24 cellular contexts compared by ENCODE assay signal in the genomic region with DNA sequence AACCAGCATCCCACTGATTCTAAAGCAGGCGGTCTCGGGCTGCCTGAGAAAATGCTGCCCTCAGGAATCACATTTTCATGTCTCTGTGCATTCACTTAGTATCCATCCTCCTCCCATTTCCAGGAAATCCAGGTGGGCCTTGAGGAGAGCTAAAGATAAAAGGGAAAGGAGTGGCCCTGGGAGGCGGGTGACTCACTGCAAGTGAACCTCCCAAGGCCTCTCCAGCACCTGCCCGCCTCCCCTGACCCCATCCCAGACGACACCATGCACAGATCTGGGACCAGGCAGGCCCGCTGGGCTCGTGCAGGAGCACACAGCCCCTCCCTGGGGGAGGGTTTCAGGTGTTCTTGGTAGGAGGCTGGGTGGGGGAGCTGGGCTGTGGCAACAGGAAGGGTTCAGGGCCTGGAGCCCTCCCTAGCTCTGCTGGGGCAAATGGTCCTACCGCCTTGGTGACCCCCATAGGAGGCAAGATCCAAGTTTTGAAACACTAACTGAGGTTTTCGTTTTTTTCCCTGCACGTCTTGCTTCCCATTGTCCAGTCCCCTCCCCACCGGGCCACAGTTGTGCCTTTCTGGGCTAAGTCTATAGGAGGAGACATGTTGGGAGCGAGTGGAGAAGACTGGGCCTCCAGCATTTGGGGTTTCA. TPM values are rescaled to one million over a fixed set of nuclear protein-coding genes. Genes with fewer than 3 reads are reported as not detected.
DNase-seq lines count a peak whose midpoint lies in the region; ATAC-seq and TF ChIP-seq lines count a peak whose summit lies in the region.
"Had no signal": no experiment of that assay in that cellular context is flagged by ENCODE, and none has a peak within 500 bp of the region (broad histone marks: within the 10 kb centered on the region; RNA-seq: fewer than 3 reads in every experiment).

No MANE protein-coding gene starts in this region.

- H4K20me1 ChIP-seq in HCT116 (ENCODE audit: insufficient read depth) (no peaks in the 10 kb centered on the region), SK-N-SH (ENCODE audit: insufficient read depth) (no peaks in the 10 kb centered on the region)

- no peaks in the 10 kb centered on the region for H3K36me3 ChIP-seq in HCT116 (ENCODE audit: control insufficient read depth in 1 of 2, insufficient read depth in 2 of 2, low read length in 2 of 2)
- H3K36me3 ChIP-seq in SK-N-SH (replicated peaks in 1 of 2; ENCODE audit: control insufficient read depth in 1 of 2, insufficient read depth in 2 of 2, low read length in 1 of 2), result no peaks in the 10 kb centered on the region
- H3K36me3 ChIP-seq: Peyer's patch had no signal

- intact Hi-C loops in HCT116 (cut with micrococcal nuclease), result no loop called here

- no peak for TF ChIP-seq RAD21 in HCT116 (IDR thresholded peaks at IDR 0.05; ENCODE audit: low read depth)
- no peak for TF ChIP-seq RAD21 in SK-N-SH (IDR thresholded peaks at IDR 0.05; ENCODE audit: low read length)

- DNase-seq in COLO668 (lab: John Stamatoyannopoulos, UW; ENCODE audit: unreplicated experiment) (peak; percentile 7), HCT116 (ENCODE audit: low read depth, low spot score) (no peak), chondrocyte (ENCODE audit: low spot score) (peak; percentile 61), neural crest cell (ENCODE audit: low read depth, low spot score) (no peak), Ammon's horn (ENCODE audit: low spot score) (no peak), SK-N-SH (no peak), NCI-H2171 treated with DMSO at 0.1 percent for 48 hours (lab: John Stamatoyannopoulos, UW) (no peak)
- DNase-seq: ACHN; AML-193; Calu3; CD4-positive, CD25-positive, alpha-beta regulatory T cell; DMS79 treated with DMSO at 0.1 percent for 48 hours; GM23248; MM.1S; NCI-H1105 treated with DMSO at 0.1 percent for 48 hours; NCI-H187; NCI-H510A; NCI-H82; SHP77 treated with DMSO at 0.1 percent for 48 hours had no signal

- no peak overlapping the region for H3K27ac ChIP-seq in HCT116 (ENCODE audit: low read depth, low read length)
- no peak overlapping the region for H3K27ac ChIP-seq in SK-N-SH (ENCODE audit: low read depth in 2 of 2, low read length in 1 of 2)
- H3K27ac ChIP-seq: GM23248, KMS-11, Peyer's patch had no signal

- RAD21 ChIA-PET in HCT116 (lab: Charles Lee; ENCODE audit: low non-redundant PET in 1 of 2, low total read pairs in 2 of 2, uncharacterized antibody in 2 of 2, unreplicated experiment in 2 of 2), result no interaction called here

- CTCF ChIA-PET in HCT116 (lab: Charles Lee), result no interaction called here
- CTCF ChIA-PET in SK-N-SH (lab: Yijun Ruan, JAX), result interaction anchor here (0.9 to 11.7 kb wide), 5 partner anchors 22 to 181 kb away, joined by 3 to 94 read pairs (median 7); a partner anchor contains a TSS

- H3K4me1 ChIP-seq in HCT116 (ENCODE audit: control insufficient read depth in 1 of 2, insufficient read depth in 2 of 2, low read length in 2 of 2) (peaks cover 16 to 36% of the 10 kb centered on the region in 2 experiments; a peak in 3 of 4 replicates), SK-N-SH (ENCODE audit: control insufficient read depth in 1 of 2, insufficient read depth in 2 of 2, low read depth in 1 of 2, low read length in 1 of 2) (peaks cover 0 to 23% of the 10 kb centered on the region in 2 experiments; a peak in 1 of 4 replicates)

- H3K27me3 Mint-ChIP-seq in chondrocyte (ENCODE audit: low read depth), result no peaks in the 10 kb centered on the region
- no peaks in the 10 kb centered on the region for H3K27me3 Mint-ChIP-seq in neural crest cell (ENCODE audit: low read depth)

- H3K9ac ChIP-seq in HCT116 (ENCODE audit: low read length), result no peak overlapping the region
- H3K9ac ChIP-seq in SK-N-SH, result no peak overlapping the region
- H3K9ac ChIP-seq: GM23248, KMS-11 had no signal

- BruUV-seq in HCT116 (replicated peaks; lab: Mats Ljungman, UMichigan), result no TSS peak

- H3K27me3 ChIP-seq in HCT116 (ENCODE audit: insufficient read depth, low read length) (no peaks in the 10 kb centered on the region), SK-N-SH (ENCODE audit: insufficient read depth) (no peaks in the 10 kb centered on the region)
- H3K27me3 ChIP-seq: Peyer's patch had no signal

- ATAC-seq in HCT116, result no peak
- no peak for ATAC-seq in HG02588 (IDR thresholded peaks at IDR 0.05; ENCODE audit: unreplicated experiment)

- H3K36me3 Mint-ChIP-seq in chondrocyte (ENCODE audit: low read depth) (no peaks in the 10 kb centered on the region), neural crest cell (ENCODE audit: low read depth) (no peaks in the 10 kb centered on the region)
- H3K36me3 Mint-ChIP-seq: CD4-positive, CD25-positive, alpha-beta regulatory T cell had no signal

- H3K4me2 ChIP-seq in HCT116 (ENCODE audit: low read length) (peak overlapping the region; percentile 37), SK-N-SH (no peak overlapping the region)
- H3K4me2 ChIP-seq: KMS-11 had no signal

- H3K9me2 ChIP-seq in HCT116 (ENCODE audit: insufficient read depth) (no peaks in the 10 kb centered on the region), SK-N-SH (no peaks in the 10 kb centered on the region)

- no peaks in the 10 kb centered on the region for H3K9me3 Mint-ChIP-seq in chondrocyte (ENCODE audit: low read depth)
- H3K9me3 Mint-ChIP-seq in neural crest cell, result no peaks in the 10 kb centered on the region
- H3K9me3 Mint-ChIP-seq: T-helper 1 cell treated with Interleukin-12 subunit alpha and Interleukin-12 subunit beta and Interleukin-4 antibody, amounts not matched to agents 30 μg/mL and 1 μg/mL, for 36 hours had no signal

- H3K79me2 ChIP-seq in HCT116 (ENCODE audit: insufficient read depth, low read length) (no peaks in the 10 kb centered on the region), SK-N-SH (ENCODE audit: insufficient read depth) (no peaks in the 10 kb centered on the region)

- H3K4me3 ChIP-seq in HCT116 (replicated peaks in 1 of 2; ENCODE audit: low read depth in 1 of 2, low read length in 2 of 2), result no peak overlapping the region
- H3K4me3 ChIP-seq in SK-N-SH (ENCODE audit: low read depth in 2 of 2, low read length in 1 of 2), result no peak overlapping the region
- H3K4me3 ChIP-seq: GM23248, Peyer's patch had no signal

- no peaks in the 10 kb centered on the region for H3F3A ChIP-seq in SK-N-SH (replicated peaks; ENCODE audit: insufficient read depth)

- no peaks in the 10 kb centered on the region for H3K9me3 ChIP-seq in HCT116 (ENCODE audit: control insufficient read depth in 1 of 2, insufficient read depth in 1 of 2, low read depth in 1 of 2, low read length in 2 of 2)
- no peaks in the 10 kb centered on the region for H3K9me3 ChIP-seq in SK-N-SH
- H3K9me3 ChIP-seq: Peyer's patch had no signal

- H3K4me3 Mint-ChIP-seq in chondrocyte (ENCODE audit: unreplicated experiment), result no peak overlapping the region
- no peak overlapping the region for H3K4me3 Mint-ChIP-seq in neural crest cell
- H3K4me3 Mint-ChIP-seq: CD4-positive, CD25-positive, alpha-beta regulatory T cell; T-helper 1 cell treated with Interleukin-12 subunit alpha and Interleukin-12 subunit beta and Interleukin-4 antibody, amounts not matched to agents 30 μg/mL and 1 μg/mL, for 36 hours had no signal

- no peak for TF ChIP-seq CTCF in HCT116 (IDR thresholded peaks at IDR 0.05 in 2 of 3, conservative IDR thresholded peaks at IDR 0.05 in 1 of 3; ENCODE audit: borderline replicate concordance in 1 of 3, insufficient read depth in 1 of 3, low read depth in 2 of 3, low read length in 2 of 3)
- TF ChIP-seq CTCF in chondrocyte (IDR thresholded peaks at IDR 0.05), result no peak
- TF ChIP-seq CTCF in neural crest cell (conservative IDR thresholded peaks at IDR 0.05), result no peak
- TF ChIP-seq CTCF in SK-N-SH (IDR thresholded peaks at IDR 0.05), result no peak

- H3K4me1 Mint-ChIP-seq in chondrocyte (ENCODE audit: low read depth) (peaks cover 8% of the 10 kb centered on the region), neural crest cell (peaks cover 10% of the 10 kb centered on the region)

- TF ChIP-seq POLR2A in HCT116 (IDR thresholded peaks at IDR 0.05; ENCODE audit: borderline replicate concordance, extremely low read depth, insufficient read depth, insufficient read length), result no peak

- H2AFZ ChIP-seq in HCT116 (ENCODE audit: low read depth, low read length, poor library complexity, severe bottlenecking) (no peak overlapping the region), SK-N-SH (ENCODE audit: low read depth) (no peak overlapping the region)
- H2AFZ ChIP-seq: GM23248 had no signal

- POLR2A ChIA-PET in HCT116 (lab: Charles Lee) (no interaction called here), SK-N-SH (lab: Yijun Ruan, JAX) (interaction anchor here (1.0 kb wide), 1 partner anchor 19 kb away, joined by 3 read pairs; no protein-coding TSS in a partner anchor)

- TF ChIP-seq EP300 in SK-N-SH (IDR thresholded peaks at IDR 0.05; ENCODE audit: borderline replicate concordance in 1 of 2, low read depth in 1 of 2, low read length in 1 of 2), result no peak

- H3K27ac Mint-ChIP-seq in chondrocyte (ENCODE audit: unreplicated experiment) (no peak overlapping the region), neural crest cell (ENCODE audit: unreplicated experiment) (peak overlapping the region; percentile 75)
- H3K27ac Mint-ChIP-seq: CD4-positive, CD25-positive, alpha-beta regulatory T cell; T-helper 1 cell treated with Interleukin-12 subunit alpha and Interleukin-12 subunit beta and Interleukin-4 antibody, amounts not matched to agents 30 μg/mL and 1 μg/mL, for 36 hours had no signal

- WGBS in SK-N-SH (ENCODE audit: low lambda C conversion rate), result 93% methylated on average over 7 of the region's 12 CpGs

TF ChIP-seq in HCT116, 20 proteins besides CTCF, POLR2A, EP300 and RAD21 (continues in another document):
- TF ChIP-seq POLR2AphosphoS5 (IDR thresholded peaks at IDR 0.05; ENCODE audit: low read depth, low read length), result 0 out of 2 replicates have a peak, but pooled peaks have one; percentile 9

RNA-seq across cellular contexts. Expression of a gene that starts 22.2 kb away (rescaled TPM):
- total RNA-seq in HCT116 (2021; ENCODE audit: unreplicated experiment), result 47.6 TPM
- polyA plus RNA-seq in HCT116 (2012), result 33.9 and 37.7 TPM in 2 replicates
- total RNA-seq in chondrocyte, result 4.5 to 5.2 TPM (median 5.1 TPM) in 3 replicates
- total RNA-seq in neural crest cell, result 3.9 and 4.1 TPM in 2 replicates
- polyA plus RNA-seq in SK-N-SH (2012; rRNA removed), result 27.2 and 32.4 TPM in 2 replicates
- polyA plus RNA-seq in SK-N-SH (2012; cell fraction: cytosol; rRNA removed), result 20.5 and 26.3 TPM in 2 replicates
- polyA plus RNA-seq in SK-N-SH (2012; cell fraction: nucleus; rRNA removed), result 62.4 and 65.4 TPM in 2 replicates

RNA-seq across cellular contexts. Expression of a gene that starts 38.8 kb away (rescaled TPM):
- 1.4 TPM for total RNA-seq in HCT116 (2021; ENCODE audit: unreplicated experiment)
- polyA plus RNA-seq in HCT116 (2012), result 1.5 and 2.0 TPM in 2 replicates
- 8.8 to 10.1 TPM (median 9.9 TPM) in 3 replicates for total RNA-seq in chondrocyte
- 1.9 TPM in 2 replicates for total RNA-seq in neural crest cell
- polyA plus RNA-seq in SK-N-SH (2012; rRNA removed), result 4.1 and 5.0 TPM in 2 replicates
- polyA plus RNA-seq in SK-N-SH (2012; cell fraction: cytosol; rRNA removed), result 2.6 and 3.5 TPM in 2 replicates
- polyA plus RNA-seq in SK-N-SH (2012; cell fraction: nucleus; rRNA removed), result 13.7 and 18.2 TPM in 2 replicates
- total RNA-seq: G401 had no signal

Comparison
In these comparisons a context has a peak if more than half of its experiments do, and no peak if none do; other contexts are left out.
1. DNase-seq: peak in COLO668 (single experiment) and chondrocyte (single experiment); none in HCT116 (single experiment), neural crest cell (single experiment), Ammon's horn (single experiment), SK-N-SH (single experiment) and NCI-H2171 treated with DMSO at 0.1 percent for 48 hours (single experiment).